Comparison of ENCODE assay signal across 19 cellular contexts in the genomic region with DNA sequence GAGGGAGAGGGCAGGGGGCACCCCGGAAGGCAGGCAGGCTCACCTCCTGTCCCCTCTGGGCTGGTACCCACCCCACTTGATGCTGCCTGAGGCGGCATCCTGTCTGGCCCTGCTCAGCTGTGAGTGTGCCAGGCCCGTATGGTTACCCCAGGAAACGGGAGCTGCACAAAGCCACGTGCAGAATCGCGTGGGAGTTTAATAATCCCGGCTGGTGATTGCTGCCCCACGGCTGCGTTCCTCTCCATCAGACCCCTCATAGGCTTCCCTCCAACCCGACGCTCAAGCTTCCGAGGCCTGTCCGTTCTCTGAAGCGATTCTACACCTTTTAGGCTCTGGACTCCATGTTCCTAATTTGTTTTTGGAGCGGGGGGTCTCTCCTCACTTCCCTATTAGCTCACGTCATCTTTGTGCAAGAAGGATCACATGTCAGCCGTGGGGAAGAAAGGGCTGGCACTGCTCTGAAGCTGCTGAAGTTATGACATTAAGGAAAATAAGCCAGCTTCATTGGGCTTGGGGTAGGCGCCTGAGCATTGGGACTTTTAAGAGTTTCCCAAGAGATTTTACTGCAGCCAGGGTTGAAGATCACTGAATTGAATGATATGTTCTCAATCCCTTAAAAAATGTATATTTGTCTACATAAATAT. TPM values are rescaled to one million over a fixed set of nuclear protein-coding genes. Genes with fewer than 3 reads are reported as not detected.
DNase-seq lines count a peak whose midpoint lies in the region; ATAC-seq and TF ChIP-seq lines count a peak whose summit lies in the region.
"Had no signal": no experiment of that assay in that cellular context is flagged by ENCODE, and none has a peak within 500 bp of the region (broad histone marks: within the 10 kb centered on the region; RNA-seq: fewer than 3 reads in every experiment).

No MANE protein-coding gene starts in this region.

- H3K27ac ChIP-seq in iPS-20b (ENCODE audit: low read length) = no peak overlapping the region
- H3K27ac ChIP-seq: transverse colon had no signal

- ATAC-seq in GM21360 (IDR thresholded peaks at IDR 0.05; ENCODE audit: unreplicated experiment) (no peak), left ventricle myocardium superior (no peak)
- ATAC-seq: esophagus mucosa had no signal

- H3K36me3 ChIP-seq in H7 (replicated peaks; ENCODE audit: control insufficient read depth, insufficient read depth, low read length) = peaks cover 2% of the 10 kb centered on the region; the same call in 1 of the 2 replicates
- H3K36me3 ChIP-seq in iPS-20b (ENCODE audit: insufficient read depth, low read depth, low read length) = peaks cover 37% of the 10 kb centered on the region
- H3K36me3 ChIP-seq: transverse colon had no signal

- intact Hi-C loops in left ventricle myocardium superior (cut with micrococcal nuclease) = no loop called here

- DNase-seq in H7 = peak; percentile 53
- no peak for DNase-seq in astrocyte of the spinal cord (ENCODE audit: low read depth, low spot score)
- DNase-seq in putamen (ENCODE audit: low spot score) = peak; percentile 50
- no peak for DNase-seq in NCI-H2196 (lab: John Stamatoyannopoulos, UW; ENCODE audit: unreplicated experiment)
- no peak for DNase-seq in left ventricle myocardium superior
- DNase-seq in HCEC 1CT = no peak
- DNase-seq: activated CD4-positive, CD25-positive, alpha-beta regulatory T cell; activated naive CD4-positive, alpha-beta T cell; KBM-7; mammary epithelial cell; NCI-H1417; NCI-H510A; OCI-M1; stimulated activated CD8-positive, alpha-beta memory T cell treated with anti-CD3 and anti-CD28 coated beads, Interleukin-4, amount 100 ng/mL, for 48 hours; SW 1271; transverse colon had no signal

- TF ChIP-seq CTCF in astrocyte of the spinal cord (IDR thresholded peaks at IDR 0.05; ENCODE audit: low read depth, low read length) = no peak

- in situ Hi-C loops in astrocyte of the spinal cord (cut with HindIII; ENCODE audit: low sequenced_read_pairs) = no loop called here

- H3K9me3 ChIP-seq in iPS-20b (ENCODE audit: insufficient read depth, low read depth, low read length) = no peaks in the 10 kb centered on the region
- H3K9me3 ChIP-seq: transverse colon had no signal

- no peaks in the 10 kb centered on the region for H3K27me3 ChIP-seq in H7 (ENCODE audit: control insufficient read depth, insufficient read depth, low read length)
- no peaks in the 10 kb centered on the region for H3K27me3 ChIP-seq in iPS-20b (ENCODE audit: insufficient read depth, low read length)

- H3K9ac ChIP-seq in iPS-20b (ENCODE audit: low read depth, low read length) = peak overlapping the region; percentile 78; the same call in 1 of the 2 replicates

- H3K4me3 ChIP-seq in H7 (ENCODE audit: insufficient read depth, low read depth, low read length) = peak overlapping the region; percentile 56
- peak overlapping the region; percentile 52 for H3K4me3 ChIP-seq in astrocyte of the spinal cord (ENCODE audit: low read depth, low read length)
- H3K4me3 ChIP-seq in iPS-20b (ENCODE audit: low read length) = peak overlapping the region; percentile 96

- peaks cover 31% of the 10 kb centered on the region for H3K4me1 ChIP-seq in iPS-20b (ENCODE audit: insufficient read depth, low read length)

RNA-seq across cellular contexts. Expression of gene B3GALT5, which starts 1.1 kb away (rescaled TPM):
- total RNA-seq in H7 (2014; rRNA removed; shearing (Covaris generic)) = 3.7 and 5.7 TPM in 2 replicates
- total RNA-seq in left ventricle myocardium superior = 0.10 TPM
- total RNA-seq: mammary epithelial cell had no signal

Comparison
In these comparisons a context has a peak if more than half of its experiments do, and no peak if none do; other contexts are left out.
1. DNase-seq: peak in H7 (single experiment) and putamen (single experiment); none in astrocyte of the spinal cord (single experiment), NCI-H2196 (single experiment), left ventricle myocardium superior (single experiment) and HCEC 1CT (single experiment).
2. Peak in every context shown above with its lines, with median percentiles within 50 percentile points of each other: H3K4me3 ChIP-seq.